In the genomic region with DNA sequence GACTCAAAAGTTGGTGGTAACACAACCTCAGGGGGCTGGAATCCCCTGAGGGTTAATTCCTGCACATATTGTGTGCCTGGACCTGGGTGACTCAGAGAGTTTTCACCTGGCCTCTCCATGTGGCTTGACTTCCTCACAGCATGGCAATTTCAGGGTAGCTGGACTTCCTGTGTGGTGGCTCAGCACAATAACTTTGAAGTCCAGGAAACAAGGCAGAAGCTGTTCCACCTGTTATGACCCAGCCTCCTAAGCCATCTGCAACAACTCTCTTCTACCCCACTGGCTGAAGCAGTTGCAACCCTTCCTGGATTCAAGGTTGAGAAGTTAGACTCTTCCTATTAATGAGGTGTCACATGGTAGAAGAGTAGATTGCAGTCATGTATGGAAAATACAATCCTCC, we compare ENCODE assay signal across 19 cellular contexts. TPM values are rescaled to one million over a fixed set of nuclear protein-coding genes. Genes with fewer than 3 reads are reported as not detected.
A peak's percentile ranks its signal among the peaks of the same experiment; 100 is the strongest.
DNase-seq lines count a peak whose midpoint lies in the region; ATAC-seq and TF ChIP-seq lines count a peak whose summit lies in the region.
"Had no signal": no experiment of that assay in that cellular context is flagged by ENCODE, and none has a peak within 500 bp of the region (broad histone marks: within the 10 kb centered on the region; RNA-seq: fewer than 3 reads in every experiment).

No MANE protein-coding gene starts in this region.

- peaks cover 5% of the 10 kb centered on the region for H3K27me3 Mint-ChIP-seq in activated naive CD8-positive, alpha-beta T cell treated with anti-CD3 and anti-CD28 coated beads, Interleukin-2, amount 10 ng/mL, durations not matched to agents 7 days and 5 days
- no peaks in the 10 kb centered on the region for H3K27me3 Mint-ChIP-seq in activated naive CD8-positive, alpha-beta T cell treated with anti-CD3 and anti-CD28 coated beads for 36 hours
- H3K27me3 Mint-ChIP-seq in activated T-helper 2 cell treated with anti-CD3 and anti-CD28 coated beads, Interferon-gamma antibody, Interleukin-2, Interleukin-4, amounts not matched to agents 10 μg/mL and 5 μg/mL and 100 μg/mL, durations not matched to agents 14 hours and 24 hours and 36 hours (ENCODE audit: low read depth), result no peaks in the 10 kb centered on the region
- H3K27me3 Mint-ChIP-seq: CD4-positive, alpha-beta T cell had no signal

- no TSS peak for BruUV-seq in OCI-LY7 (replicated peaks; lab: Mats Ljungman, UMichigan)

- H3K9me3 Mint-ChIP-seq in activated naive CD8-positive, alpha-beta T cell treated with anti-CD3 and anti-CD28 coated beads, Interleukin-2, amount 10 ng/mL, durations not matched to agents 7 days and 5 days, result peaks cover 14% of the 10 kb centered on the region
- peaks cover 6% of the 10 kb centered on the region for H3K9me3 Mint-ChIP-seq in activated naive CD8-positive, alpha-beta T cell treated with anti-CD3 and anti-CD28 coated beads for 36 hours
- peaks cover 12% of the 10 kb centered on the region for H3K9me3 Mint-ChIP-seq in activated T-helper 2 cell treated with anti-CD3 and anti-CD28 coated beads, Interferon-gamma antibody, Interleukin-2, Interleukin-4, amounts not matched to agents 10 μg/mL and 5 μg/mL and 100 μg/mL, durations not matched to agents 14 hours and 24 hours and 36 hours

- H3K36me3 ChIP-seq in OCI-LY7 (ENCODE audit: insufficient read depth, low read length), result no peaks in the 10 kb centered on the region
- H3K36me3 ChIP-seq in mucosa of descending colon (ENCODE audit: low read depth), result no peaks in the 10 kb centered on the region
- H3K36me3 ChIP-seq: BLaER1, HAP-1 had no signal

- intact Hi-C loops in OCI-LY7 (cut with micrococcal nuclease; ENCODE audit: unreplicated experiment) (no loop called here), mucosa of descending colon (cut with DNase I, micrococcal nuclease) (no loop called here)
- intact Hi-C loops in activated T-helper 2 cell treated with anti-CD3 and anti-CD28 coated beads, Interferon-gamma antibody, Interleukin-2, Interleukin-4, amounts not matched to agents 10 μg/mL and 5 μg/mL and 100 μg/mL, durations not matched to agents 14 hours and 24 hours and 36 hours (cut with micrococcal nuclease), result no loop called here

- POLR2A ChIA-PET in activated naive CD8-positive, alpha-beta T cell treated with anti-CD3 and anti-CD28 coated beads, Interleukin-2, amount 10 ng/mL, durations not matched to agents 7 days and 5 days (lab: Charles Lee), result no interaction called here
- POLR2A ChIA-PET in OCI-LY7 (lab: Charles Lee), result no interaction called here

- peak; percentile 78 for ATAC-seq in activated naive CD8-positive, alpha-beta T cell treated with anti-CD3 and anti-CD28 coated beads, Interleukin-2, amount 10 ng/mL, durations not matched to agents 7 days and 5 days (ENCODE audit: low read depth)
- ATAC-seq in mucosa of descending colon, result peak; percentile 64
- ATAC-seq: GM23338, Panc1 had no signal

- DNase-seq in activated naive CD8-positive, alpha-beta T cell treated with anti-CD3 and anti-CD28 coated beads, Interleukin-2, amount 10 ng/mL, durations not matched to agents 7 days and 5 days, result no peak
- DNase-seq in activated naive CD8-positive, alpha-beta T cell treated with anti-CD3 and anti-CD28 coated beads for 36 hours, result no peak
- DNase-seq in KBM-7 (peak; percentile 34), OCI-LY7 (ENCODE audit: low spot score) (peak; percentile 79), mucosa of descending colon (no peak), islet precursor cell (no peak)
- no peak for DNase-seq in activated T-helper 2 cell treated with anti-CD3 and anti-CD28 coated beads, Interferon-gamma antibody, Interleukin-2, Interleukin-4, amounts not matched to agents 10 μg/mL and 5 μg/mL and 100 μg/mL, durations not matched to agents 14 hours and 24 hours and 36 hours (ENCODE audit: low spot score)
- DNase-seq: CD4-positive, alpha-beta T cell; COR-L47; NCI-H1694; NCI-H2081; NCI-H2171; NCI-H345; NCI-H524 had no signal

- H3K4me3 Mint-ChIP-seq in activated naive CD8-positive, alpha-beta T cell treated with anti-CD3 and anti-CD28 coated beads, Interleukin-2, amount 10 ng/mL, durations not matched to agents 7 days and 5 days, result no peak overlapping the region
- H3K4me3 Mint-ChIP-seq in activated naive CD8-positive, alpha-beta T cell treated with anti-CD3 and anti-CD28 coated beads for 36 hours, result no peak overlapping the region
- no peak overlapping the region for H3K4me3 Mint-ChIP-seq in activated T-helper 2 cell treated with anti-CD3 and anti-CD28 coated beads, Interferon-gamma antibody, Interleukin-2, Interleukin-4, amounts not matched to agents 10 μg/mL and 5 μg/mL and 100 μg/mL, durations not matched to agents 14 hours and 24 hours and 36 hours (ENCODE audit: low read depth)
- H3K4me3 Mint-ChIP-seq: CD4-positive, alpha-beta T cell; GM23338 had no signal

- no peaks in the 10 kb centered on the region for H3K9me2 ChIP-seq in OCI-LY7 (ENCODE audit: insufficient read depth, low read length)

- no peaks in the 10 kb centered on the region for H3K79me2 ChIP-seq in OCI-LY7 (ENCODE audit: insufficient read depth, low read depth, low read length)

- peaks cover 15% of the 10 kb centered on the region for H3K4me1 ChIP-seq in OCI-LY7 (ENCODE audit: insufficient read depth, low read length, poor library complexity, severe bottlenecking)
- H3K4me1 ChIP-seq in mucosa of descending colon (ENCODE audit: low read depth), result peaks cover 3% of the 10 kb centered on the region
- H3K4me1 ChIP-seq: HAP-1 had no signal

- H3K36me3 Mint-ChIP-seq in activated naive CD8-positive, alpha-beta T cell treated with anti-CD3 and anti-CD28 coated beads, Interleukin-2, amount 10 ng/mL, durations not matched to agents 7 days and 5 days, result no peaks in the 10 kb centered on the region
- H3K36me3 Mint-ChIP-seq in activated naive CD8-positive, alpha-beta T cell treated with anti-CD3 and anti-CD28 coated beads for 36 hours, result peaks cover 1% of the 10 kb centered on the region
- H3K36me3 Mint-ChIP-seq in activated T-helper 2 cell treated with anti-CD3 and anti-CD28 coated beads, Interferon-gamma antibody, Interleukin-2, Interleukin-4, amounts not matched to agents 10 μg/mL and 5 μg/mL and 100 μg/mL, durations not matched to agents 14 hours and 24 hours and 36 hours (ENCODE audit: low read depth), result no peaks in the 10 kb centered on the region

- H3K9me3 ChIP-seq in OCI-LY7 (ENCODE audit: low read length) (no peaks in the 10 kb centered on the region), mucosa of descending colon (peaks cover 6% of the 10 kb centered on the region)
- H3K9me3 ChIP-seq: HAP-1 had no signal

- H3K27ac ChIP-seq in OCI-LY7 (ENCODE audit: low read depth, low read length, poor library complexity, severe bottlenecking), result peak overlapping the region; percentile 34
- H3K27ac ChIP-seq: BLaER1 had no signal

- peak overlapping the region; percentile 70; the same call in 1 of the 2 replicates for H2AFZ ChIP-seq in OCI-LY7 (ENCODE audit: low read length)
- H2AFZ ChIP-seq: GM23338 had no signal

- in situ Hi-C loops in KBM-7 (cut with MboI; ENCODE audit: low pct_unique_long_range_greater_than_20kb, low sequenced_read_pairs), result no loop called here

- CTCF ChIA-PET in OCI-LY7 (lab: Charles Lee; ENCODE audit: unreplicated experiment), result no interaction called here

- no peaks in the 10 kb centered on the region for H4K20me1 ChIP-seq in OCI-LY7 (ENCODE audit: insufficient read depth, low read length)
- H4K20me1 ChIP-seq: BLaER1 had no signal

- peak overlapping the region; percentile 43 for H3K4me2 ChIP-seq in OCI-LY7 (ENCODE audit: low read length)
- H3K4me2 ChIP-seq: BLaER1, GM23338 had no signal

- peak overlapping the region; percentile 9 for H3K27ac Mint-ChIP-seq in activated naive CD8-positive, alpha-beta T cell treated with anti-CD3 and anti-CD28 coated beads, Interleukin-2, amount 10 ng/mL, durations not matched to agents 7 days and 5 days
- no peak overlapping the region for H3K27ac Mint-ChIP-seq in activated naive CD8-positive, alpha-beta T cell treated with anti-CD3 and anti-CD28 coated beads for 36 hours
- H3K27ac Mint-ChIP-seq in activated T-helper 2 cell treated with anti-CD3 and anti-CD28 coated beads, Interferon-gamma antibody, Interleukin-2, Interleukin-4, amounts not matched to agents 10 μg/mL and 5 μg/mL and 100 μg/mL, durations not matched to agents 14 hours and 24 hours and 36 hours, result no peak overlapping the region
- H3K27ac Mint-ChIP-seq: CD4-positive, alpha-beta T cell; GM23338 had no signal

- peaks cover 14% of the 10 kb centered on the region for H3K4me1 Mint-ChIP-seq in activated naive CD8-positive, alpha-beta T cell treated with anti-CD3 and anti-CD28 coated beads, Interleukin-2, amount 10 ng/mL, durations not matched to agents 7 days and 5 days
- H3K4me1 Mint-ChIP-seq in activated naive CD8-positive, alpha-beta T cell treated with anti-CD3 and anti-CD28 coated beads for 36 hours, result peaks cover 5% of the 10 kb centered on the region
- H3K4me1 Mint-ChIP-seq in activated T-helper 2 cell treated with anti-CD3 and anti-CD28 coated beads, Interferon-gamma antibody, Interleukin-2, Interleukin-4, amounts not matched to agents 10 μg/mL and 5 μg/mL and 100 μg/mL, durations not matched to agents 14 hours and 24 hours and 36 hours (ENCODE audit: low read depth), result no peaks in the 10 kb centered on the region
- H3K4me1 Mint-ChIP-seq: GM23338 had no signal

- TF ChIP-seq CTCF in OCI-LY7 (conservative IDR thresholded peaks at IDR 0.05; ENCODE audit: low read length) (no peak), mucosa of descending colon (IDR thresholded peaks at IDR 0.05) (no peak)

- H3K4me3 ChIP-seq in OCI-LY7 (ENCODE audit: low read depth, low read length, poor library complexity, severe bottlenecking) (no peak overlapping the region), mucosa of descending colon (no peak overlapping the region)
- H3K4me3 ChIP-seq: BLaER1, GM23338, HAP-1, K562 had no signal

RNA-seq across cellular contexts. Expression of a gene that starts 58.4 kb away (rescaled TPM):
- total RNA-seq in activated naive CD8-positive, alpha-beta T cell treated with anti-CD3 and anti-CD28 coated beads, Interleukin-2, amount 10 ng/mL, durations not matched to agents 7 days and 5 days, result 10 to 100 TPM; 92.5 to 94.2 TPM
- total RNA-seq in activated naive CD8-positive, alpha-beta T cell treated with anti-CD3 and anti-CD28 coated beads for 36 hours, result 100 to 1,000 TPM; 132 to 133 TPM
- 125 and 186 TPM in 2 replicates for total RNA-seq in OCI-LY7 (2014; rRNA removed; shearing (Covaris generic))
- total RNA-seq in OCI-LY7 (2022), result 337 and 398 TPM in 2 replicates
- total RNA-seq in mucosa of descending colon, result 10 to 100 TPM; 30.3 to 52.6 (median 45.4) TPM
- 183 and 187 TPM in 2 replicates for total RNA-seq in activated T-helper 2 cell treated with anti-CD3 and anti-CD28 coated beads, Interferon-gamma antibody, Interleukin-2, Interleukin-4, amounts not matched to agents 10 μg/mL and 5 μg/mL and 100 μg/mL, durations not matched to agents 14 hours and 24 hours and 36 hours

Comparison
In these comparisons a context has a peak if more than half of its experiments do, and no peak if none do; other contexts are left out.
1. DNase-seq: peak in KBM-7 (single experiment) and OCI-LY7 (single experiment); none in activated naive CD8-positive, alpha-beta T cell treated with anti-CD3 and anti-CD28 coated beads, Interleukin-2, amount 10 ng/mL, durations not matched to agents 7 days and 5 days (single experiment), activated naive CD8-positive, alpha-beta T cell treated with anti-CD3 and anti-CD28 coated beads for 36 hours (single experiment), mucosa of descending colon (0 of 3), activated T-helper 2 cell treated with anti-CD3 and anti-CD28 coated beads, Interferon-gamma antibody, Interleukin-2, Interleukin-4, amounts not matched to agents 10 μg/mL and 5 μg/mL and 100 μg/mL, durations not matched to agents 14 hours and 24 hours and 36 hours (single experiment) and islet precursor cell (single experiment).